In genomic region chr22:20551805-20552449, GRCh38 we compare ENCODE assay signal across 8 cellular contexts. TPM values are rescaled to one million over a fixed set of nuclear protein-coding genes. Genes with fewer than 3 reads are reported as not detected.
DNase-seq lines count a peak whose midpoint lies in the region; ATAC-seq and TF ChIP-seq lines count a peak whose summit lies in the region.

No MANE protein-coding gene starts in this region.

- peaks cover 66 to 80% (median 72%) of the 10 kb centered on the region in 11 experiments for H3K36me3 ChIP-seq in BLaER1 treated with 17β-estradiol and CSF1 and Interleukin-3, amounts not matched to agents 10 nM and 100 nM
- peaks cover 17% of the 10 kb centered on the region for H3K36me3 ChIP-seq in fibroblast of lung (ENCODE audit: control insufficient read depth, insufficient read depth, low read length)

- no peak overlapping the region for H2AFZ ChIP-seq in fibroblast of lung (ENCODE audit: low read length)

- peak overlapping the region in 8 of 11 experiments; percentile 5 to 49 (median 32); a peak in 8 of 22 replicates for H3K9ac ChIP-seq in BLaER1 treated with 17β-estradiol and CSF1 and Interleukin-3, amounts not matched to agents 10 nM and 100 nM
- H3K9ac ChIP-seq in fibroblast of lung (ENCODE audit: insufficient read depth, low read length), result peak overlapping the region; percentile 65

- CTCF ChIA-PET in activated CD4-positive, alpha-beta memory T cell treated with anti-CD3 and anti-CD28 coated beads, Interleukin-2, amount 10 ng/mL, durations not matched to agents 7 days and 5 days (lab: Charles Lee), result interaction anchor here (14.1 kb wide), 1 partner anchor 17 kb away, joined by 313 read pairs; no protein-coding TSS in a partner anchor

- H3K27me3 ChIP-seq in BLaER1 treated with 17β-estradiol and CSF1 and Interleukin-3, amounts not matched to agents 10 nM and 100 nM, result no peaks in the 10 kb centered on the region
- H3K27me3 ChIP-seq in fibroblast of lung (ENCODE audit: control insufficient read depth, insufficient read depth, low read length), result no peaks in the 10 kb centered on the region

- peak overlapping the region in 8 of 11 experiments; percentile 11 to 61 (median 23); a peak in 8 of 22 replicates for H3K27ac ChIP-seq in BLaER1 treated with 17β-estradiol and CSF1 and Interleukin-3, amounts not matched to agents 10 nM and 100 nM
- peak overlapping the region; percentile 98 for H3K27ac ChIP-seq in fibroblast of lung (ENCODE audit: insufficient read depth, low read length)

- POLR2A ChIA-PET in activated CD4-positive, alpha-beta memory T cell treated with anti-CD3 and anti-CD28 coated beads, Interleukin-2, amount 10 ng/mL, durations not matched to agents 7 days and 5 days (lab: Charles Lee), result interaction anchor here (1.1 to 27.0 kb wide), 7 partner anchors 15 to 134 kb away, joined by 3 to 396 read pairs (median 5); partner anchors contain the start of gene MED15

- H3K4me1 Mint-ChIP-seq in activated CD4-positive, alpha-beta memory T cell treated with anti-CD3 and anti-CD28 coated beads, Interleukin-2, amount 10 ng/mL, durations not matched to agents 7 days and 5 days, result peaks cover 91% of the 10 kb centered on the region

- peaks cover 72% of the 10 kb centered on the region for H3K79me2 ChIP-seq in fibroblast of lung (ENCODE audit: control insufficient read depth, insufficient read depth, low read length)

- peaks cover 0 to 4% (median 0%) of the 10 kb centered on the region in 11 experiments; a peak in 2 of 22 replicates for H3K9me3 ChIP-seq in BLaER1 treated with 17β-estradiol and CSF1 and Interleukin-3, amounts not matched to agents 10 nM and 100 nM (replicated peaks in 1 of 11)
- H3K9me3 ChIP-seq in fibroblast of lung (ENCODE audit: control insufficient read depth, insufficient read depth, low read depth, low read length), result no peaks in the 10 kb centered on the region

- peaks cover 58 to 93% (median 76%) of the 10 kb centered on the region in 10 experiments for H3K4me1 ChIP-seq in BLaER1 treated with 17β-estradiol and CSF1 and Interleukin-3, amounts not matched to agents 10 nM and 100 nM
- peaks cover 49% of the 10 kb centered on the region for H3K4me1 ChIP-seq in fibroblast of lung (ENCODE audit: control insufficient read depth, extremely low read depth, insufficient read depth, low read length)

- no peaks in the 10 kb centered on the region for H3K27me3 Mint-ChIP-seq in activated CD4-positive, alpha-beta memory T cell treated with anti-CD3 and anti-CD28 coated beads, Interleukin-2, amount 10 ng/mL, durations not matched to agents 7 days and 5 days

- peak overlapping the region; percentile 74 for H3K4me3 Mint-ChIP-seq in activated CD4-positive, alpha-beta memory T cell treated with anti-CD3 and anti-CD28 coated beads, Interleukin-2, amount 10 ng/mL, durations not matched to agents 7 days and 5 days

- H4K20me1 ChIP-seq in BLaER1 treated with 17β-estradiol and CSF1 and Interleukin-3, amounts not matched to agents 10 nM and 100 nM, result peaks cover 85 to 100% (median 94%) of the 10 kb centered on the region in 11 experiments
- H4K20me1 ChIP-seq in fibroblast of lung (ENCODE audit: control insufficient read depth, extremely low read depth, insufficient read depth, low read length), result no peaks in the 10 kb centered on the region

- peak; percentile 64 for DNase-seq in activated CD4-positive, alpha-beta memory T cell treated with anti-CD3 and anti-CD28 coated beads, Interleukin-2, amount 10 ng/mL, durations not matched to agents 7 days and 5 days
- no peak for DNase-seq in fibroblast of lung (ENCODE audit: low read depth in 2 of 2)
- peak; percentile 80 for DNase-seq in pons (ENCODE audit: low spot score)
- DNase-seq in NCI-H748 treated with DMSO at 0.1 percent for 48 hours (lab: John Stamatoyannopoulos, UW), result no peak
- no peak for DNase-seq in NCI-H146 treated with DMSO at 0.1 percent for 48 hours (lab: John Stamatoyannopoulos, UW; ENCODE audit: unreplicated experiment)

- H3K4me3 ChIP-seq in BLaER1 treated with 17β-estradiol and CSF1 and Interleukin-3, amounts not matched to agents 10 nM and 100 nM, result no peak overlapping the region
- peak overlapping the region in 1 of 4 experiments; percentile 20 for H3K4me3 ChIP-seq in fibroblast of lung (replicated peaks in 1 of 4; ENCODE audit: control extremely low read depth in 1 of 4, insufficient read depth in 1 of 4, low read depth in 3 of 4, low read length in 4 of 4)

- peak; percentile 32 to 42 for TF ChIP-seq CTCF in fibroblast of lung (conservative IDR thresholded peaks at IDR 0.05 in 1 of 2, IDR thresholded peaks at IDR 0.05 in 1 of 2; ENCODE audit: low read depth in 1 of 2, low read length in 2 of 2)

- no peaks in the 10 kb centered on the region for H3K9me3 Mint-ChIP-seq in activated CD4-positive, alpha-beta memory T cell treated with anti-CD3 and anti-CD28 coated beads, Interleukin-2, amount 10 ng/mL, durations not matched to agents 7 days and 5 days

- peaks cover 67% of the 10 kb centered on the region for H3K36me3 Mint-ChIP-seq in activated CD4-positive, alpha-beta memory T cell treated with anti-CD3 and anti-CD28 coated beads, Interleukin-2, amount 10 ng/mL, durations not matched to agents 7 days and 5 days (ENCODE audit: low read depth)

- ATAC-seq in HG03460 (IDR thresholded peaks at IDR 0.05; ENCODE audit: unreplicated experiment) (no peak), HG02981 (IDR thresholded peaks at IDR 0.05; ENCODE audit: unreplicated experiment) (no peak)

- peak overlapping the region in 10 of 11 experiments; percentile 15 to 81 (median 73); a peak in 19 of 22 replicates for H3K4me2 ChIP-seq in BLaER1 treated with 17β-estradiol and CSF1 and Interleukin-3, amounts not matched to agents 10 nM and 100 nM
- H3K4me2 ChIP-seq in fibroblast of lung (ENCODE audit: extremely low read depth, insufficient read depth, low read length), result peak overlapping the region; percentile 77

- peak overlapping the region; percentile 99 for H3K27ac Mint-ChIP-seq in activated CD4-positive, alpha-beta memory T cell treated with anti-CD3 and anti-CD28 coated beads, Interleukin-2, amount 10 ng/mL, durations not matched to agents 7 days and 5 days

RNA-seq across cellular contexts. Expression of gene MED15, which starts 44.5 kb away (rescaled TPM):
- total RNA-seq in activated CD4-positive, alpha-beta memory T cell treated with anti-CD3 and anti-CD28 coated beads, Interleukin-2, amount 10 ng/mL, durations not matched to agents 7 days and 5 days, result 100 to 1,000 TPM; 168 TPM
- 15.7 and 28.6 TPM in 2 replicates for total RNA-seq in fibroblast of lung
- 28.6 and 37.9 TPM in 2 replicates for polyA plus RNA-seq in fibroblast of lung
- polyA plus RNA-seq in fibroblast of lung (2012), result 56.0 and 61.8 TPM in 2 replicates
- polyA minus RNA-seq in fibroblast of lung (ENCODE audit: low replicate concordance), result 108 and 110 TPM in 2 replicates

RNA-seq across cellular contexts. Expression of gene KLHL22, which starts 56.3 kb away (rescaled TPM):
- 10 to 100 TPM; 31.1 to 32.8 TPM for total RNA-seq in activated CD4-positive, alpha-beta memory T cell treated with anti-CD3 and anti-CD28 coated beads, Interleukin-2, amount 10 ng/mL, durations not matched to agents 7 days and 5 days
- 32.4 and 35.3 TPM in 2 replicates for total RNA-seq in fibroblast of lung
- polyA plus RNA-seq in fibroblast of lung, result 17.4 and 19.2 TPM in 2 replicates
- polyA plus RNA-seq in fibroblast of lung (2012), result 14.1 and 18.1 TPM in 2 replicates
- polyA minus RNA-seq in fibroblast of lung (ENCODE audit: low replicate concordance), result 24.9 and 35.4 TPM in 2 replicates

Comparison
In these comparisons a context has a peak if more than half of its experiments do, and no peak if none do; other contexts are left out.
1. DNase-seq: peak in activated CD4-positive, alpha-beta memory T cell treated with anti-CD3 and anti-CD28 coated beads, Interleukin-2, amount 10 ng/mL, durations not matched to agents 7 days and 5 days (single experiment) and pons (single experiment); none in fibroblast of lung (0 of 2), NCI-H748 treated with DMSO at 0.1 percent for 48 hours (single experiment) and NCI-H146 treated with DMSO at 0.1 percent for 48 hours (single experiment).